In genomic region chr7:16817536-16817935, GRCh38 we compare ENCODE assay signal across 14 cellular contexts. TPM values are rescaled to one million over a fixed set of nuclear protein-coding genes. Genes with fewer than 3 reads are reported as not detected.
A peak's percentile ranks its signal among the peaks of the same experiment; 100 is the strongest.
DNase-seq lines count a peak whose midpoint lies in the region; ATAC-seq, FAIRE-seq and TF ChIP-seq lines count a peak whose summit lies in the region.
"Had no signal": no experiment of that assay in that cellular context is flagged by ENCODE, and none has a peak within 500 bp of the region (broad histone marks: within the 10 kb centered on the region; RNA-seq: fewer than 3 reads in every experiment).

No MANE protein-coding gene starts in this region.

- H3K4me3 Mint-ChIP-seq in Calu3 (ENCODE audit: low read depth, unreplicated experiment) = peak overlapping the region; percentile 0

- peaks cover 17% of the 10 kb centered on the region for H3K36me3 Mint-ChIP-seq in Calu3 (ENCODE audit: insufficient read depth, unreplicated experiment)

- peaks cover 75% of the 10 kb centered on the region for H3K4me1 Mint-ChIP-seq in Calu3 (ENCODE audit: low read depth, unreplicated experiment)

- in situ Hi-C loops in astrocyte of the spinal cord (cut with HindIII; ENCODE audit: low sequenced_read_pairs) = no loop called here

- intact Hi-C loops in Calu3 (cut with micrococcal nuclease; ENCODE audit: unreplicated experiment) = no loop called here

- no peak overlapping the region for H3K4me3 ChIP-seq in astrocyte of the spinal cord (ENCODE audit: low read depth, low read length)
- H3K4me3 ChIP-seq: body of pancreas, prostate gland, suprapubic skin had no signal

- no peaks in the 10 kb centered on the region for H3K27me3 Mint-ChIP-seq in Calu3 (ENCODE audit: unreplicated experiment)

- ATAC-seq in GM19467 (IDR thresholded peaks at IDR 0.05; ENCODE audit: unreplicated experiment) = no peak
- no peak for ATAC-seq in GM18517 (IDR thresholded peaks at IDR 0.05; ENCODE audit: unreplicated experiment)
- ATAC-seq: body of pancreas had no signal

- BruUV-seq in Calu3 (replicated peaks; lab: Mats Ljungman, UMichigan) = no TSS peak

- peak overlapping the region; percentile 53 for H3K27ac Mint-ChIP-seq in Calu3 (ENCODE audit: unreplicated experiment)

- DNase-seq in Calu3 = no peak
- peak; percentile 78 for DNase-seq in LHCN-M2 (ENCODE audit: low read depth)
- peak; percentile 84 for DNase-seq in astrocyte of the spinal cord (ENCODE audit: low read depth, low spot score)
- DNase-seq in kidney tubule cell (ENCODE audit: low spot score) = peak; percentile 76
- DNase-seq in D721Med (ENCODE audit: insufficient read length, low spot score) = no peak
- DNase-seq in dermis blood vessel endothelial cell = no peak
- DNase-seq: body of pancreas had no signal

- no peak for FAIRE-seq in D721Med (lab: Jason Lieb, UNC)
- FAIRE-seq: frontal cortex, TTC549 had no signal

- H3K9me3 Mint-ChIP-seq in Calu3 (ENCODE audit: low read depth, unreplicated experiment) = no peaks in the 10 kb centered on the region

- TF ChIP-seq CTCF in Calu3 (IDR thresholded peaks at IDR 0.05; ENCODE audit: unreplicated experiment) (no peak), astrocyte of the spinal cord (IDR thresholded peaks at IDR 0.05; ENCODE audit: low read depth, low read length) (no peak), D721Med (IDR thresholded peaks at IDR 0.05; ENCODE audit: insufficient read depth, missing control alignments) (no peak)

- CTCF ChIA-PET in Calu3 (lab: Charles Lee) = interaction anchor here (0.6 to 2.9 kb wide), 10 partner anchors 15 to 1015 kb away, joined by 3 to 18 read pairs (median 4); no protein-coding TSS in a partner anchor

RNA-seq across cellular contexts. Expression of gene AGR2, which starts 12.7 kb away (rescaled TPM):
- total RNA-seq in Calu3 (2022) (378 and 444 TPM in 2 replicates), LHCN-M2 (2014; rRNA removed) (not detected in 2 replicates), dermis blood vessel endothelial cell (0.51 TPM in 1 of 2 replicates, not detected in the other)
- polyA plus RNA-seq in LHCN-M2 (2012) = not detected
- total RNA-seq: OCI-LY7 had no signal

Comparison
In these comparisons a context has a peak if more than half of its experiments do, and no peak if none do; other contexts are left out.
1. DNase-seq: peak in LHCN-M2 (single experiment), astrocyte of the spinal cord (single experiment) and kidney tubule cell (single experiment); none in Calu3 (single experiment), D721Med (single experiment) and dermis blood vessel endothelial cell (single experiment).
2. RNA of gene AGR2, which starts 12.7 kb away (total RNA-seq): 378 to 444 TPM in Calu3; 0.51 TPM in dermis blood vessel endothelial cell and not detected in LHCN-M2; every median in the first group is over 100 times any median in the second.